In the genomic region with DNA sequence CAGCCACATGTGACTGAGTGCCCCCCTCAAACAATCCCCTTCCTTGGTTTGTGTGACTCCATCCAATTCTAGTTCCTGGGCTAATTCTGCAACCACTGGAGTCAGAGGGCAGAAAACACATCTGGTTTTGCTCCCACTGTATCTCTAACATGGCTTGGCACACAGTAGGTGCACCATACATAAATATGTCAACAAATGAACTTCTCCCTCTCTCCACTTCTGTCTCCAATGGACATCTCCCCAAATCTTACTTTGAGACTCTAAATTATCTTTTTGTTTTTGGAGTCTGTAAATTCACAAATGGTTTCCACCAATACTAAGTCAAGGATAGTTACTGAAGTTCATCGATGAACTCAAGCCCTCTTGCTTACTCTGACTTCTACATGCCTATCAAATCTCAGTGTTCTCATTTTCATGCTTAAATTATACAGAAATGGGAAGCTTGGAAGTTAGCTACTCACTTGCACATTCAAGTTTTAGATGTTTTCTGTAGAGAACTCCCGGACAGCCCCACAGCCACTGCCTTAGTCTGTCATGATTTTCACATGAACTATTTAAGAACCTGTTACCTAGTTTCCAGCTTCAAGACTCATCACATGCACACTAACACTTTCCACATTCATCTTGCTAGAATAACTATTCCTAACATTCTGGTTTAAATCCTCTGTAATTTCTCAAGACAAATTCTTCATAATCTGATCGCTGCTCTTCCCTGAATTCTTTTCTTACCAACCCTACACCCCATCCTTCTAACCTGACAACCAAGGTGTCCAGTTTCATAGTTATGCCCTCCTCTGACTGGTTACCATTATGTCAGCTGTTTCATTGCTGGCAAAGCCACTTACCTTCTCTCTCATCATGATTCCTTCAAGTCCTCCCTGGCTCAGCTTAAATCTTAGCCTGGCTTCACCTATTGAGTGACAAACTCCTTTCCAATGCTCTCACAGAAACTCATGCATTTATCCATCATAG, we compare ENCODE assay signal across 1 cellular context.
TF ChIP-seq lines count a peak whose summit lies in the region.

No MANE protein-coding gene starts in this region.

TF ChIP-seq in endothelial cell of umbilical vein, 7 proteins besides CTCF, POLR2A, EP300 and RAD21:
- TF ChIP-seq EZH2 (IDR thresholded peaks at IDR 0.05; ENCODE audit: borderline replicate concordance, low read depth, low read length, severe bottlenecking) (no peak), POLR2AphosphoS5 (IDR thresholded peaks at IDR 0.05; ENCODE audit: insufficient read depth, low read depth, low read length) (peak; percentile 27)
